8 cellular contexts compared by ENCODE assay signal in the genomic region with DNA sequence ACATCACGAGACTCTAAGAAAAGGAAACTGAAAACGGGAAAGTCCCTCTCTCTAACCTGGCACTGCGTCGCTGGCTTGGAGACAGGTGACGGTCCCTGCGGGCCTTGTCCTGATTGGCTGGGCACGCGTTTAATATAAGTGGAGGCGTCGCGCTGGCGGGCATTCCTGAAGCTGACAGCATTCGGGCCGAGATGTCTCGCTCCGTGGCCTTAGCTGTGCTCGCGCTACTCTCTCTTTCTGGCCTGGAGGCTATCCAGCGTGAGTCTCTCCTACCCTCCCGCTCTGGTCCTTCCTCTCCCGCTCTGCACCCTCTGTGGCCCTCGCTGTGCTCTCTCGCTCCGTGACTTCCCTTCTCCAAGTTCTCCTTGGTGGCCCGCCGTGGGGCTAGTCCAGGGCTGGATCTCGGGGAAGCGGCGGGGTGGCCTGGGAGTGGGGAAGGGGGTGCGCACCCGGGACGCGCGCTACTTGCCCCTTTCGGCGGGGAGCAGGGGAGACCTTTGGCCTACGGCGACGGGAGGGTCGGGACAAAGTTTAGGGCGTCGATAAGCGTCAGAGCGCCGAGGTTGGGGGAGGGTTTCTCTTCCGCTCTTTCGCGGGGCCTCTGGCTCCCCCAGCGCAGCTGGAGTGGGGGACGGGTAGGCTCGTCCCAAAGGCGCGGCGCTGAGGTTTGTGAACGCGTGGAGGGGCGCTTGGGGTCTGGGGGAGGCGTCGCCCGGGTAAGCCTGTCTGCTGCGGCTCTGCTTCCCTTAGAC. TPM values are rescaled to one million over a fixed set of nuclear protein-coding genes. Genes with fewer than 3 reads are reported as not detected.
DNase-seq lines count a peak whose midpoint lies in the region; ATAC-seq lines count a peak whose summit lies in the region.

A gene (plus strand): TSS at position 162 of the 752 bp plus-strand sequence. CDS start 30 bp downstream, at position 192.

- H3K9me3 ChIP-seq in BLaER1: no peaks in the 10 kb centered on the region

- CTCF ChIA-PET in activated CD4-positive, alpha-beta T cell treated with anti-CD3 and anti-CD28 coated beads, Interleukin-2, amount 10 ng/mL, durations not matched to agents 7 days and 5 days (lab: Charles Lee): interaction anchor here (0.9 to 18.8 kb wide), 16 partner anchors 9 to 132 kb away, joined by 3 to 287 read pairs (median 5); a partner anchor contains a TSS

- peak within 1 kb of the TSS; percentile 99 for H3K27ac Mint-ChIP-seq in activated CD4-positive, alpha-beta T cell treated with anti-CD3 and anti-CD28 coated beads, Interleukin-2, amount 10 ng/mL, durations not matched to agents 7 days and 5 days

- H3K4me3 Mint-ChIP-seq in activated CD4-positive, alpha-beta T cell treated with anti-CD3 and anti-CD28 coated beads, Interleukin-2, amount 10 ng/mL, durations not matched to agents 7 days and 5 days: peak within 1 kb of the TSS; percentile 96

- peaks cover 73% of the 10 kb centered on the region for H3K36me3 Mint-ChIP-seq in activated CD4-positive, alpha-beta T cell treated with anti-CD3 and anti-CD28 coated beads, Interleukin-2, amount 10 ng/mL, durations not matched to agents 7 days and 5 days (ENCODE audit: low read depth)

- peaks cover 51% of the 10 kb centered on the region for H4K20me1 ChIP-seq in BLaER1

- peak within 1 kb of the TSS; percentile 99 for H3K9ac ChIP-seq in BLaER1

- H3K4me1 Mint-ChIP-seq in activated CD4-positive, alpha-beta T cell treated with anti-CD3 and anti-CD28 coated beads, Interleukin-2, amount 10 ng/mL, durations not matched to agents 7 days and 5 days: peaks cover 42% of the 10 kb centered on the region

- H3K27ac ChIP-seq in BLaER1: peak within 1 kb of the TSS; percentile 98

- peak; percentile 97 for DNase-seq in NCI-H69 (lab: John Stamatoyannopoulos, UW)
- DNase-seq in activated CD4-positive, alpha-beta T cell treated with anti-CD3 and anti-CD28 coated beads, Interleukin-2, amount 10 ng/mL, durations not matched to agents 7 days and 5 days: peak; percentile 96
- DNase-seq in dedifferentiated amniotic fluid mesenchymal stem cell (ENCODE audit: extremely low spot score): peak; percentile 98
- DNase-seq in left lobe of liver (ENCODE audit: low spot score): peak; percentile 98
- DNase-seq in stimulated activated CD4-positive, alpha-beta T cell treated with anti-CD3 and anti-CD28 coated beads, Interleukin-2, amount 100 ng/mL, for 4 hours (ENCODE audit: low read depth): peak; percentile 92

- peak within 1 kb of the TSS; percentile 89 for H3K4me2 ChIP-seq in BLaER1

- H3K27me3 ChIP-seq in BLaER1: no peaks in the 10 kb centered on the region

- H3K4me1 ChIP-seq in BLaER1: peaks cover 45% of the 10 kb centered on the region

- peak within 1 kb of the TSS; percentile 97 for H3K4me3 ChIP-seq in BLaER1

- peaks cover 44% of the 10 kb centered on the region for H3K36me3 ChIP-seq in BLaER1

- ATAC-seq in GM19328 (IDR thresholded peaks at IDR 0.05; ENCODE audit: unreplicated experiment) (peak; percentile 85), HG03520 (IDR thresholded peaks at IDR 0.05; ENCODE audit: unreplicated experiment) (peak; percentile 71), left lobe of liver (peak; percentile 92)

- peaks cover 2% of the 10 kb centered on the region for H3K9me3 Mint-ChIP-seq in activated CD4-positive, alpha-beta T cell treated with anti-CD3 and anti-CD28 coated beads, Interleukin-2, amount 10 ng/mL, durations not matched to agents 7 days and 5 days

- POLR2A ChIA-PET in activated CD4-positive, alpha-beta T cell treated with anti-CD3 and anti-CD28 coated beads, Interleukin-2, amount 10 ng/mL, durations not matched to agents 7 days and 5 days (lab: Charles Lee): interaction anchor here (0.9 to 11.7 kb wide), 7 partner anchors 8 to 164 kb away, joined by 3 to 283 read pairs (median 34); a partner anchor contains a TSS

- no peaks in the 10 kb centered on the region for H3K27me3 Mint-ChIP-seq in activated CD4-positive, alpha-beta T cell treated with anti-CD3 and anti-CD28 coated beads, Interleukin-2, amount 10 ng/mL, durations not matched to agents 7 days and 5 days

RNA-seq across cellular contexts. Expression of the gene that starts here (rescaled TPM):
- over 10,000 TPM in 1 of 2 experiments, 1,000 to 10,000 TPM in 1; 9,253 to 11,726 TPM for total RNA-seq in activated CD4-positive, alpha-beta T cell treated with anti-CD3 and anti-CD28 coated beads, Interleukin-2, amount 10 ng/mL, durations not matched to agents 7 days and 5 days
- total RNA-seq in left lobe of liver: 809 TPM

Comparison
In these comparisons a context has a peak if more than half of its experiments do, and no peak if none do; other contexts are left out.
1. Peak in every context shown above with its lines: DNase-seq, ATAC-seq, H3K4me3 ChIP-seq and H3K27ac ChIP-seq.
2. RNA of the gene that starts here (total RNA-seq): 9,253 to 11,726 TPM in activated CD4-positive, alpha-beta T cell treated with anti-CD3 and anti-CD28 coated beads, Interleukin-2, amount 10 ng/mL, durations not matched to agents 7 days and 5 days; 809 TPM in left lobe of liver (single experiment); every median in the first group is over 10 times any median in the second.